ENCODE assay signal across 8 cellular contexts in the genomic region with DNA sequence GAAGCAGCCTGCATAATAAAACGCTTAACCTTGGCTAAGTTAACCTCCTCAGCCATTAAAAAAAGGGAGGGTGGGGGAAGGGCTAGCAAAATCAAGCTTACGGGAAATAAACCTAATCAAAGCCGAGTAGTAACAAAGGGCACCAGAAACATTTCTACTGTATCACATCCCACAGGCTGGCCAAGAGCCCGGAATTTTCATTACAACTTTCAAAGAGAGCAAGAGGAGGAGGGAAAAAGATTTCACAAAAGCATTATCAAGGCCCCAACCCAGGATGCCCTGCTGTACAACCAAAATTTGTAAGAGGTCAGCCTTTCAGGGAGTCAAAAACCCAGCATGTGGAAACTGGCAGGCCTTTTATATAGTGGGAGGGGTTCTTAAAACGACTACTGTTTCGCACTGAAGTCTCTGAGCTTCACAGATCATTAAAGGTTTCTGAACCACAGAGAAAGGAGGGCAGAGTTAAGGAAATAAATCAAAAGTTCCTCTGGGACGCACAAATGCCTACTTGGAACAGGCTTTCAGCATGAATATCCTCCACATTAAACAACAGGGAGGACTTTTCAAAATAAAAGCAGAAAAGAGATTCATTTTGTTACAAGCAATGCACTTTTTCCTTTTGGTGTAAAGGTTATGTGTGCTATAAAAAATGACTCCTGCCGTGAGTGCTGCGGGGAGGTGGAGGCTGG.
DNase-seq lines count a peak whose midpoint lies in the region; ATAC-seq and TF ChIP-seq lines count a peak whose summit lies in the region.

No MANE protein-coding gene starts in this region.

- no peaks in the 10 kb centered on the region for H3K27me3 ChIP-seq in CD8-positive, alpha-beta T cell (ENCODE audit: insufficient read depth, low read length)
- H3K27me3 ChIP-seq in SK-N-SH (ENCODE audit: insufficient read depth): no peaks in the 10 kb centered on the region
- H3K27me3 ChIP-seq in prostate gland (replicated peaks; ENCODE audit: insufficient read depth): no peaks in the 10 kb centered on the region

- peaks cover 70% of the 10 kb centered on the region for H3K4me1 Mint-ChIP-seq in CD8-positive, alpha-beta T cell (ENCODE audit: low read depth)

- no peak overlapping the region for H3K4me3 Mint-ChIP-seq in CD8-positive, alpha-beta T cell

- no peaks in the 10 kb centered on the region for H3K9me3 ChIP-seq in CD8-positive, alpha-beta T cell (ENCODE audit: low read length)
- H3K9me3 ChIP-seq in SK-N-SH: no peaks in the 10 kb centered on the region
- H3K9me3 ChIP-seq in prostate gland: no peaks in the 10 kb centered on the region

- no peaks in the 10 kb centered on the region for H3K27me3 Mint-ChIP-seq in CD8-positive, alpha-beta T cell (ENCODE audit: low read depth)

- CTCF ChIA-PET in CD8-positive, alpha-beta T cell (lab: Charles Lee): interaction anchor here (1.0 to 2.4 kb wide), 8 partner anchors 12 to 441 kb away, joined by 3 to 10 read pairs (median 4); no protein-coding TSS in a partner anchor
- CTCF ChIA-PET in SK-N-SH (lab: Yijun Ruan, JAX): interaction anchor here (0.9 to 2.7 kb wide), 8 partner anchors 11 to 318 kb away, joined by 3 to 11 read pairs (median 4); no protein-coding TSS in a partner anchor

- no peak for DNase-seq in CD8-positive, alpha-beta T cell
- DNase-seq in SK-N-SH: no peak
- peak; percentile 89 for DNase-seq in fibroblast of villous mesenchyme (ENCODE audit: low read depth)
- peak; percentile 86 for DNase-seq in prostate gland (ENCODE audit: low spot score)
- DNase-seq in NCI-H1694 (lab: John Stamatoyannopoulos, UW): no peak
- no peak for DNase-seq in stimulated activated CD8-positive, alpha-beta memory T cell treated with anti-CD3 and anti-CD28 coated beads, Interleukin-4, amount 100 ng/mL, for 48 hours
- no peak for DNase-seq in glomerular visceral epithelial cell (ENCODE audit: extremely low spot score)

- POLR2A ChIA-PET in CD8-positive, alpha-beta T cell (lab: Charles Lee): interaction anchor here (1.0 to 1.1 kb wide), 2 partner anchors 12 to 16 kb away, joined by 3 to 4 read pairs; no protein-coding TSS in a partner anchor
- POLR2A ChIA-PET in SK-N-SH (lab: Yijun Ruan, JAX): no interaction called here

- peak overlapping the region; percentile 20 for H3K27ac Mint-ChIP-seq in CD8-positive, alpha-beta T cell

- peaks cover 9% of the 10 kb centered on the region for H3K36me3 ChIP-seq in CD8-positive, alpha-beta T cell (ENCODE audit: insufficient read depth, low read length)
- H3K36me3 ChIP-seq in SK-N-SH (replicated peaks in 1 of 2; ENCODE audit: control insufficient read depth in 1 of 2, insufficient read depth in 2 of 2, low read length in 1 of 2) (peaks cover 15 to 20% of the 10 kb centered on the region in 2 experiments), prostate gland (no peaks in the 10 kb centered on the region)

- TF ChIP-seq RAD21 in SK-N-SH (IDR thresholded peaks at IDR 0.05; ENCODE audit: low read length): no peak

- no peak overlapping the region for H3K4me3 ChIP-seq in CD8-positive, alpha-beta T cell (ENCODE audit: low read depth, low read length)
- no peak overlapping the region; a peak in 1 of 4 replicates for H3K4me3 ChIP-seq in SK-N-SH (ENCODE audit: low read depth in 2 of 2, low read length in 1 of 2)
- H3K4me3 ChIP-seq in fibroblast of villous mesenchyme (ENCODE audit: low read depth, low read length): no peak overlapping the region
- peak overlapping the region in 1 of 2 donors; percentile 5 for H3K4me3 ChIP-seq in prostate gland

- H3K9ac ChIP-seq in SK-N-SH: peak overlapping the region; percentile 45; the same call in 1 of the 2 replicates

- peaks cover 86% of the 10 kb centered on the region for H3K79me2 ChIP-seq in SK-N-SH (ENCODE audit: insufficient read depth)

- intact Hi-C loops in CD8-positive, alpha-beta T cell (cut with DNase I, micrococcal nuclease): loop anchor here in 1 of 2 experiments (2.0 to 5.0 kb wide), 2 partner anchors 15 to 64 kb away; no protein-coding TSS in a partner anchor
- intact Hi-C loops in prostate gland (cut with DNase I): loop anchor here (5.0 kb wide), 1 partner anchor 36 kb away; no protein-coding TSS in a partner anchor

- no peak for ATAC-seq in CD8-positive, alpha-beta T cell
- no peak for ATAC-seq in HG02840 (IDR thresholded peaks at IDR 0.05; ENCODE audit: low FRiP score, unreplicated experiment)

- peaks cover 56% of the 10 kb centered on the region for H3K36me3 Mint-ChIP-seq in CD8-positive, alpha-beta T cell

- WGBS in SK-N-SH (ENCODE audit: low lambda C conversion rate): 40% methylated on average over 9 of the region's 9 CpGs
- 10% methylated on average over 9 of the region's 9 CpGs for WGBS in prostate gland

- H2AFZ ChIP-seq in SK-N-SH (ENCODE audit: low read depth): no peak overlapping the region; the same call in 1 of the 2 replicates

- peak in 1 of 2 experiments; percentile 35; a peak in 1 of 4 replicates for TF ChIP-seq EP300 in SK-N-SH (IDR thresholded peaks at IDR 0.05; ENCODE audit: borderline replicate concordance in 1 of 2, low read depth in 1 of 2, low read length in 1 of 2)

- H3K4me2 ChIP-seq in SK-N-SH: peak overlapping the region; percentile 72

- H3K9me3 Mint-ChIP-seq in CD8-positive, alpha-beta T cell: no peaks in the 10 kb centered on the region

- no peak for TF ChIP-seq POLR2A in prostate gland (IDR thresholded peaks at IDR 0.05)

- no peak overlapping the region for H3K27ac ChIP-seq in CD8-positive, alpha-beta T cell (ENCODE audit: low read depth, low read length)
- H3K27ac ChIP-seq in SK-N-SH (ENCODE audit: low read depth in 2 of 2, low read length in 1 of 2) (peak overlapping the region; percentile 86 to 91), prostate gland (peak overlapping the region; percentile 78 to 93)

- H3K9me2 ChIP-seq in SK-N-SH: no peaks in the 10 kb centered on the region

- no peak for TF ChIP-seq CTCF in CD8-positive, alpha-beta T cell (IDR thresholded peaks at IDR 0.05)
- no peak for TF ChIP-seq CTCF in SK-N-SH (IDR thresholded peaks at IDR 0.05)
- TF ChIP-seq CTCF in fibroblast of villous mesenchyme (IDR thresholded peaks at IDR 0.05; ENCODE audit: insufficient read depth, low read depth, low read length): no peak
- TF ChIP-seq CTCF in prostate gland (IDR thresholded peaks at IDR 0.05): no peak

- peaks cover 34% of the 10 kb centered on the region for H3K4me1 ChIP-seq in CD8-positive, alpha-beta T cell (ENCODE audit: insufficient read depth, low read length)
- peaks cover 42 to 56% of the 10 kb centered on the region in 2 experiments for H3K4me1 ChIP-seq in SK-N-SH (ENCODE audit: control insufficient read depth in 1 of 2, insufficient read depth in 2 of 2, low read depth in 1 of 2, low read length in 1 of 2)
- peaks cover 54% of the 10 kb centered on the region for H3K4me1 ChIP-seq in prostate gland (replicated peaks)

- H4K20me1 ChIP-seq in SK-N-SH (ENCODE audit: insufficient read depth): no peaks in the 10 kb centered on the region; the same call in 1 of the 2 replicates

- H3F3A ChIP-seq in SK-N-SH (replicated peaks; ENCODE audit: insufficient read depth): peaks cover 25% of the 10 kb centered on the region

TF ChIP-seq in SK-N-SH, 30 proteins besides CTCF, POLR2A, EP300 and RAD21:
- TF ChIP-seq TEAD4 (IDR thresholded peaks at IDR 0.05; ENCODE audit: borderline replicate concordance, insufficient read depth): no peak
- TF ChIP-seq RXRA (IDR thresholded peaks at IDR 0.05; ENCODE audit: borderline replicate concordance, low read depth): 0 out of 2 replicates have a peak, but pooled peaks have one; percentile 44
- peak; percentile 68 for TF ChIP-seq NFIC (IDR thresholded peaks at IDR 0.05; ENCODE audit: borderline replicate concordance)
- TF ChIP-seq TCF12 (IDR thresholded peaks at IDR 0.05): peak; percentile 22; the same call in 1 of the 2 replicates
- TF ChIP-seq RFX5 (IDR thresholded peaks at IDR 0.05; ENCODE audit: low read length): no peak
- TF ChIP-seq, protein P1, sequence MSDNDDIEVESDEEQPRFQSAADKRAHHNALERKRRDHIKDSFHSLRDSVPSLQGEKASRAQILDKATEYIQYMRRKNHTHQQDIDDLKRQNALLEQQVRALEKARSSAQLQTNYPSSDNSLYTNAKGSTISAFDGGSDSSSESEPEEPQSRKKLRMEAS (IDR thresholded peaks at IDR 0.05; ENCODE audit: low read depth): 0 out of 2 replicates have a peak, but pooled peaks have one; percentile 14
TF ChIP-seq in SK-N-SH: peak in this region for 4.

Comparison
In these comparisons a context has a peak if more than half of its experiments do, and no peak if none do; other contexts are left out.
1. DNase-seq: peak in fibroblast of villous mesenchyme (single experiment) and prostate gland (single experiment); none in CD8-positive, alpha-beta T cell (0 of 7), SK-N-SH (single experiment), NCI-H1694 (single experiment), stimulated activated CD8-positive, alpha-beta memory T cell treated with anti-CD3 and anti-CD28 coated beads, Interleukin-4, amount 100 ng/mL, for 48 hours (single experiment) and glomerular visceral epithelial cell (single experiment).